ENCODE assay signal across 8 cellular contexts in the genomic region with DNA sequence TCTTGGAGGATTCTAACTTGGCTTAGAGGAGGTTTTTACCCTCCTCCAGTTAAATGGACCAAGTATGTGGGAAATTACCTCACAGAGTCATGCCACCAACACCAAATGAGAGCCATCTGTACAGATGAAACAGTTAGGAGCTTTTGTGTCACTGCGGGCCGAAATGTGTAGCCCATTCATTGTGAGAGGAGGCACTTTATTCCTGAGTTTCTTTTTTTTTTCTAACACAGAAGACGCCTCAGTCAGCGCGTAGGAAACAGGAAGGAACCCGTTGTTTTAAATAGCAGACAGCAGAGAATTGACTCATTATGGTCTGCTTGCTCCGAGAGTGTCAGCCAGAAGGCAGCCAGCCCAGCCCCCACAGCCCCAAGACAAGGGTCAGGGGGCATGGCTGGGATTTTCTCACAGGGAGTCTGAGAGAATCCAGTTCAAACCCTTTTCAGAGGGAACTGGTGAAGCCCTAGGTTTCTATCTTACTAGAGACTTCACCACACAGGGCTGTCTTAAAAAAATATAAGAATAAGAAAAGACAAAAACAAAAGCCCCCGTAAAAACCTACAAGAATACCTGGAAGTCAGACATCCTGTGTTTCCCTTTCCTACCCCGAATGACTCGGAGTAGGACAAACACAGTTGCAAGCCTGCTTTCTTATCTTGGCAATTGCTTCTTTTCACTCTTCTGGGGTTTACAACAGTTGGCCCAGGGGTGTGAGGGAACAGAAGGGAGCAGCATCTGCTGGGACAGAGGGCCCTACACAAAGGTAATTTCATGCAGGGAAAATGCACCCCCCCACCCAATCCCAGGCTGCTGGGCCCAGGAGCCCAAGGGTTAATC.
DNase-seq lines count a peak whose midpoint lies in the region; ATAC-seq and TF ChIP-seq lines count a peak whose summit lies in the region.

No MANE protein-coding gene starts in this region.

- peak overlapping the region; percentile 74 for H4K5ac ChIP-seq in IMR-90 (ENCODE audit: low read depth, low read length)

- peak; percentile 12; the same call in 1 of the 2 replicates for TF ChIP-seq RAD21 in IMR-90 (IDR thresholded peaks at IDR 0.05; ENCODE audit: low read length)

- H3K4me1 ChIP-seq in IMR-90 (ENCODE audit: control insufficient read depth, insufficient read depth, low read length): peaks cover 15% of the 10 kb centered on the region
- peaks cover 22% of the 10 kb centered on the region for H3K4me1 ChIP-seq in testis
- H3K4me1 ChIP-seq in HAP-1: no peaks in the 10 kb centered on the region

- no peaks in the 10 kb centered on the region for H4K20me1 ChIP-seq in IMR-90 (ENCODE audit: insufficient read depth, low read length)

- no peaks in the 10 kb centered on the region for H3K27me3 ChIP-seq in IMR-90 (ENCODE audit: control insufficient read depth, insufficient read depth, low read length)
- no peaks in the 10 kb centered on the region for H3K27me3 ChIP-seq in testis
- H3K27me3 ChIP-seq in HAP-1 (ENCODE audit: low read depth): no peaks in the 10 kb centered on the region

- no peaks in the 10 kb centered on the region for H3K79me1 ChIP-seq in IMR-90 (ENCODE audit: low read depth in 1 of 2, low read length in 2 of 2)

- H3K9me1 ChIP-seq in IMR-90 (ENCODE audit: insufficient read depth, low read length): peaks cover 6% of the 10 kb centered on the region

- peak overlapping the region; percentile 94 for H2BK120ac ChIP-seq in IMR-90 (ENCODE audit: low read depth, low read length)

- WGBS in IMR-90 (ENCODE audit: extremely low coverage in 2 of 2, insufficient read length in 1 of 2), 2 experiments: no CpG with 5 or more reads among the region's 10 CpGs
- 20 to 25% methylated on average over 10 of the region's 10 CpGs for WGBS in testis, 2 donors

- H2BK20ac ChIP-seq in IMR-90 (ENCODE audit: low read depth, low read length): peak overlapping the region; percentile 91

- peak overlapping the region; percentile 85 for H2BK5ac ChIP-seq in IMR-90 (ENCODE audit: low read depth, low read length, poor library complexity, severe bottlenecking)

- TF ChIP-seq CTCF in IMR-90 (conservative IDR thresholded peaks at IDR 0.05; ENCODE audit: low read depth, low read length) (no peak), nephron progenitor cell (IDR thresholded peaks at IDR 0.05) (no peak), testis (IDR thresholded peaks at IDR 0.05) (no peak)

- H3K4me3 ChIP-seq in IMR-90 (ENCODE audit: insufficient read depth, low read depth, low read length): no peak overlapping the region
- no peak overlapping the region for H3K4me3 ChIP-seq in testis
- H3K4me3 ChIP-seq in HAP-1: no peak overlapping the region

- dilution Hi-C loops in IMR-90 (cut with HindIII; ENCODE audit: low sequenced_read_pairs, unreplicated experiment): no loop called here

- peaks cover 13% of the 10 kb centered on the region for H3K9me3 ChIP-seq in IMR-90 (ENCODE audit: control insufficient read depth, insufficient read depth, low read length)
- no peaks in the 10 kb centered on the region for H3K9me3 ChIP-seq in testis
- peaks cover 3% of the 10 kb centered on the region; the same call in 1 of the 2 replicates for H3K9me3 ChIP-seq in HAP-1

- intact Hi-C loops in IMR-90 (cut with micrococcal nuclease) (no loop called here), testis (cut with DNase I; ENCODE audit: low total_unique reads) (no loop called here)

- peak overlapping the region; percentile 69; the same call in 1 of the 2 replicates for H3K9ac ChIP-seq in IMR-90 (ENCODE audit: low read depth, low read length)

- peak overlapping the region; percentile 91 for H2BK15ac ChIP-seq in IMR-90 (ENCODE audit: low read depth, low read length)

- DNase-seq in EH (ENCODE audit: low read depth) (peak; percentile 88), IMR-90 (peak; percentile 77), fibroblast of peridontal ligament (ENCODE audit: extremely low read depth) (peak; percentile 76), nephron progenitor cell (peak; percentile 56), testis (peak; percentile 52), HAP-1 (ENCODE audit: low spot score in 2 of 2) (no peak)
- DNase-seq in activated CD8-positive, alpha-beta memory T cell treated with anti-CD3 and anti-CD28 coated beads for 48 hours (ENCODE audit: low read depth in 2 of 3, low spot score in 2 of 3): peak in 2 of 3 experiments; percentile 3 to 26

- peak overlapping the region; percentile 87 for H2AFZ ChIP-seq in IMR-90 (replicated peaks; ENCODE audit: low read length, poor library complexity)

- peak overlapping the region; percentile 53 for H3K4me3 Mint-ChIP-seq in nephron progenitor cell

- H2AK5ac ChIP-seq in IMR-90 (ENCODE audit: low read depth, low read length): peak overlapping the region; percentile 85

- H3K36me3 Mint-ChIP-seq in nephron progenitor cell (ENCODE audit: low read depth): peaks cover 20% of the 10 kb centered on the region

- H3K23ac ChIP-seq in IMR-90 (ENCODE audit: low read depth, low read length): peak overlapping the region; percentile 90

- H3K4ac ChIP-seq in IMR-90 (ENCODE audit: low read depth, low read length): peak overlapping the region; percentile 89

- H3K36me3 ChIP-seq in IMR-90 (ENCODE audit: control insufficient read depth, insufficient read depth, low read length): no peaks in the 10 kb centered on the region
- H3K36me3 ChIP-seq in testis (ENCODE audit: low read depth, missing control alignments): no peaks in the 10 kb centered on the region
- no peaks in the 10 kb centered on the region for H3K36me3 ChIP-seq in HAP-1 (replicated peaks)

- H3K4me1 Mint-ChIP-seq in nephron progenitor cell: peaks cover 44% of the 10 kb centered on the region

- CTCF ChIA-PET in IMR-90 (lab: Yijun Ruan, JAX): no interaction called here

- peak overlapping the region; percentile 78 for H3K27ac ChIP-seq in IMR-90 (ENCODE audit: insufficient read depth, low read length)
- peak overlapping the region; percentile 77 to 84 for H3K27ac ChIP-seq in testis

- peaks cover 8% of the 10 kb centered on the region for H3K27me3 Mint-ChIP-seq in nephron progenitor cell (ENCODE audit: low read depth, poor library complexity)

- H3K18ac ChIP-seq in IMR-90 (ENCODE audit: low read depth, low read length): peak overlapping the region; percentile 89

- 0 out of 2 replicates have a peak, but pooled peaks have one; percentile 29 for TF ChIP-seq POLR2A in IMR-90 (IDR thresholded peaks at IDR 0.05; ENCODE audit: low read depth, low read length)
- no peak for TF ChIP-seq POLR2A in testis (IDR thresholded peaks at IDR 0.05)

- H3K56ac ChIP-seq in IMR-90 (ENCODE audit: extremely low read depth, insufficient read depth, low read length): peak overlapping the region; percentile 82

- peak overlapping the region; percentile 74 for H3K4me2 ChIP-seq in IMR-90 (ENCODE audit: low read depth, low read length)

- no TSS peak for BruUV-seq in IMR-90 (replicated peaks; lab: Mats Ljungman, UMichigan)

- in situ Hi-C loops in IMR-90 (cut with MboI; ENCODE audit: low sequenced_read_pairs): no loop called here
- in situ Hi-C loops in HAP-1 (cut with MboI; ENCODE audit: low sequenced_read_pairs): no loop called here

- peak overlapping the region; percentile 99 for H3K27ac Mint-ChIP-seq in nephron progenitor cell

- H3K9me3 Mint-ChIP-seq in nephron progenitor cell: peaks cover 58% of the 10 kb centered on the region

- H4K8ac ChIP-seq in IMR-90 (ENCODE audit: low read depth in 2 of 2, low read length in 2 of 2): peak overlapping the region; percentile 88 to 97

- H2AK9ac ChIP-seq in IMR-90 (replicated peaks; ENCODE audit: low read depth, low read length, poor library complexity): no peak overlapping the region

- H3K14ac ChIP-seq in IMR-90 (replicated peaks; ENCODE audit: low read depth, low read length): peak overlapping the region; percentile 97

- H4K91ac ChIP-seq in IMR-90 (ENCODE audit: insufficient read depth, low read depth, low read length): peak overlapping the region; percentile 80

- ATAC-seq in GM21423 (IDR thresholded peaks at IDR 0.05; ENCODE audit: unreplicated experiment): peak; percentile 93
- peak; percentile 95 for ATAC-seq in IMR-90 (ENCODE audit: low read depth)

- POLR2A ChIA-PET in IMR-90 (lab: Charles Lee; ENCODE audit: unreplicated experiment): no interaction called here

TF ChIP-seq in IMR-90, 13 proteins besides CTCF, POLR2A, EP300 and RAD21:
- 0 out of 2 replicates have a peak, but pooled peaks have one; percentile 12 for TF ChIP-seq FOS (IDR thresholded peaks at IDR 0.05; ENCODE audit: low read depth, low read length)
- no peak; the same call in 1 of the 2 replicates for TF ChIP-seq MAZ (IDR thresholded peaks at IDR 0.05; ENCODE audit: borderline replicate concordance, low read depth, low read length)
- no peak for TF ChIP-seq MXI1 (IDR thresholded peaks at IDR 0.05; ENCODE audit: borderline replicate concordance, low read depth, low read length)
- no peak for TF ChIP-seq MAFK (IDR thresholded peaks at IDR 0.05; ENCODE audit: low read depth, low read length)
- no peak for TF ChIP-seq RCOR1 (IDR thresholded peaks at IDR 0.05; ENCODE audit: insufficient replicate concordance, low read length)
- no peak for TF ChIP-seq RFX5 (IDR thresholded peaks at IDR 0.05; ENCODE audit: low read depth, low read length)
- TF ChIP-seq CEBPB (IDR thresholded peaks at IDR 0.05; ENCODE audit: low read depth, low read length): no peak
- TF ChIP-seq BHLHE40 (IDR thresholded peaks at IDR 0.05; ENCODE audit: low read depth, low read length): no peak
- TF ChIP-seq NFE2L2 (IDR thresholded peaks at IDR 0.05; ENCODE audit: low read depth, low read length): no peak

Comparison
In these comparisons a context has a peak if more than half of its experiments do, and no peak if none do; other contexts are left out.
1. DNase-seq: peak in EH (single experiment), IMR-90 (single experiment), activated CD8-positive, alpha-beta memory T cell treated with anti-CD3 and anti-CD28 coated beads for 48 hours (2 of 3), fibroblast of peridontal ligament (single experiment), nephron progenitor cell (single experiment) and testis (single experiment); none in HAP-1 (0 of 2).